Comparison of ENCODE assay signal across 10 cellular contexts in the genomic region with DNA sequence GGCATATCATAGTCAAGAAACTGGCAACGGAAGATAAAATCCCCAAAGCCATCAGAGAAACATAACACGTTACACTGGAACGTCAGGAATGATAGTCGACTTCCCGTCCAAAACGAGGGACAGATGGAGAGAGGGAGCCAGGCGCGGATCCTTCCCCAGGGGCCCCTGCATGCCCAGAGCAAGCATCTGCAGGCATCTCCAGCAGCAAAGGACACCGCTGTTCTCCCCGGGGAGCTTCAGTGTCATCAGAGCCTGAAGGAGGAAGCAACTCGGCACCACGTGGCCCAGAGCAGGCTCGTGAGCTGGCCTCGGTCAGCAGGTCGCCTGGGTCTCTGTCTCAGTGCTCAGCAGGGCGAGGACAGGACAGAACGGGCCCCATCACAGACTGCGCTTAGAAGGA. TPM values are rescaled to one million over a fixed set of nuclear protein-coding genes. Genes with fewer than 3 reads are reported as not detected.
DNase-seq lines count a peak whose midpoint lies in the region; ATAC-seq, FAIRE-seq and TF ChIP-seq lines count a peak whose summit lies in the region.
"Had no signal": no experiment of that assay in that cellular context is flagged by ENCODE, and none has a peak within 500 bp of the region (broad histone marks: within the 10 kb centered on the region; RNA-seq: fewer than 3 reads in every experiment).

No MANE protein-coding gene starts in this region.

- peaks cover 0 to 12% of the 10 kb centered on the region in 2 donors for H3K36me3 ChIP-seq in left lung

- peak; percentile 84 for DNase-seq in GM03348 (ENCODE audit: low spot score)
- peak; percentile 88 for DNase-seq in chondrocyte (ENCODE audit: low spot score)
- DNase-seq in left lung, result peak in 1 of 2 donors; percentile 51
- no peak for DNase-seq in stimulated activated naive B cell treated with anti-CD40 and anti-IgM and Interleukin-4, amounts not matched to agents 10 μg/mL and 1 μg/mL and 100 μg/mL, for 72 hours
- DNase-seq in frontal cortex (ENCODE audit: low spot score in 2 of 2), result no peak
- DNase-seq in activated CD4-positive, alpha-beta T cell treated with anti-CD3 and anti-CD28 coated beads for 4 hours, result no peak
- DNase-seq: NCI-H345 had no signal

- H3K9me3 ChIP-seq in left lung, result peaks cover 0 to 4% of the 10 kb centered on the region in 2 donors

- intact Hi-C loops in left lung (cut with DNase I), result no loop called here

- peaks cover 39% of the 10 kb centered on the region for H3K4me1 Mint-ChIP-seq in chondrocyte (ENCODE audit: low read depth)
- peaks cover 6 to 7% of the 10 kb centered on the region in 2 donors for H3K4me1 Mint-ChIP-seq in stimulated activated naive B cell treated with anti-CD40 and anti-IgM and Interleukin-4, amounts not matched to agents 10 μg/mL and 1 μg/mL and 100 μg/mL, for 72 hours

- peaks cover 16% of the 10 kb centered on the region for H3K36me3 Mint-ChIP-seq in chondrocyte (ENCODE audit: low read depth)
- peaks cover 35 to 47% of the 10 kb centered on the region in 2 donors for H3K36me3 Mint-ChIP-seq in stimulated activated naive B cell treated with anti-CD40 and anti-IgM and Interleukin-4, amounts not matched to agents 10 μg/mL and 1 μg/mL and 100 μg/mL, for 72 hours

- no peak for TF ChIP-seq CTCF in chondrocyte (IDR thresholded peaks at IDR 0.05)
- TF ChIP-seq CTCF in left lung (IDR thresholded peaks at IDR 0.05), result no peak

- peak overlapping the region; percentile 98 for H3K27ac Mint-ChIP-seq in chondrocyte (ENCODE audit: unreplicated experiment)
- no peak overlapping the region for H3K27ac Mint-ChIP-seq in stimulated activated naive B cell treated with anti-CD40 and anti-IgM and Interleukin-4, amounts not matched to agents 10 μg/mL and 1 μg/mL and 100 μg/mL, for 72 hours

- peak overlapping the region in 1 of 2 donors; percentile 56 for H3K27ac ChIP-seq in left lung
- H3K27ac ChIP-seq: parathyroid adenoma had no signal

- H3K27me3 ChIP-seq in left lung, result no peaks in the 10 kb centered on the region

- no peaks in the 10 kb centered on the region for H3K27me3 Mint-ChIP-seq in chondrocyte (ENCODE audit: low read depth)
- H3K27me3 Mint-ChIP-seq in stimulated activated naive B cell treated with anti-CD40 and anti-IgM and Interleukin-4, amounts not matched to agents 10 μg/mL and 1 μg/mL and 100 μg/mL, for 72 hours, result no peaks in the 10 kb centered on the region

- peak overlapping the region; percentile 46 for H3K4me3 Mint-ChIP-seq in chondrocyte (ENCODE audit: unreplicated experiment)
- H3K4me3 Mint-ChIP-seq in stimulated activated naive B cell treated with anti-CD40 and anti-IgM and Interleukin-4, amounts not matched to agents 10 μg/mL and 1 μg/mL and 100 μg/mL, for 72 hours, result no peak overlapping the region

- no peaks in the 10 kb centered on the region for H3K4me1 ChIP-seq in left lung
- H3K4me1 ChIP-seq: parathyroid adenoma had no signal

- peaks cover 9% of the 10 kb centered on the region for H3K9me3 Mint-ChIP-seq in chondrocyte (ENCODE audit: low read depth)
- H3K9me3 Mint-ChIP-seq in stimulated activated naive B cell treated with anti-CD40 and anti-IgM and Interleukin-4, amounts not matched to agents 10 μg/mL and 1 μg/mL and 100 μg/mL, for 72 hours, result peaks cover 3 to 4% of the 10 kb centered on the region in 2 donors

- no peak for FAIRE-seq in frontal cortex (lab: Jason Lieb, UNC)

- no peak overlapping the region for H3K4me3 ChIP-seq in left lung

- ATAC-seq in left lung (peak; percentile 23), SK-N-SH treated with all-trans-retinoic acid at 6 μM for 48 hours (no peak), GM18517 (IDR thresholded peaks at IDR 0.05; ENCODE audit: unreplicated experiment) (no peak)
- ATAC-seq in stimulated activated naive B cell treated with anti-CD40 and anti-IgM and Interleukin-4, amounts not matched to agents 10 μg/mL and 1 μg/mL and 100 μg/mL, for 72 hours (replicated peaks), result peak; percentile 52 to 53

TF ChIP-seq in SK-N-SH treated with all-trans-retinoic acid at 6 μM for 48 hours, 23 proteins besides CTCF, POLR2A, EP300 and RAD21:
- TF ChIP-seq TCF4 (CRISPR knock-in tag; IDR thresholded peaks at IDR 0.05; ENCODE audit: borderline replicate concordance) (no peak), ZFP30 (CRISPR knock-in tag; IDR thresholded peaks at IDR 0.05) (no peak), RARB (CRISPR knock-in tag; IDR thresholded peaks at IDR 0.05) (no peak), CSDC2 (CRISPR knock-in tag; IDR thresholded peaks at IDR 0.05) (no peak), ISL1 (CRISPR knock-in tag; IDR thresholded peaks at IDR 0.05) (no peak), ZNF70 (CRISPR knock-in tag; IDR thresholded peaks at IDR 0.05) (no peak), ZNF565 (CRISPR knock-in tag; conservative IDR thresholded peaks at IDR 0.05; ENCODE audit: low read depth) (no peak), ARNTL (CRISPR knock-in tag; IDR thresholded peaks at IDR 0.05; ENCODE audit: borderline replicate concordance, low read depth) (no peak), TOX (CRISPR knock-in tag; IDR thresholded peaks at IDR 0.05; ENCODE audit: borderline replicate concordance) (no peak)

RNA-seq across cellular contexts. Expression of a gene that starts 50.1 kb away (rescaled TPM):
- total RNA-seq in chondrocyte (21.6 to 25.6 TPM (median 21.7 TPM) in 3 replicates), left lung (10 to 100 TPM; 15.5 to 21.7 TPM), frontal cortex (10.2 TPM)

Comparison
In these comparisons a context has a peak if more than half of its experiments do, and no peak if none do; other contexts are left out.
1. DNase-seq: peak in GM03348 (single experiment) and chondrocyte (single experiment); none in stimulated activated naive B cell treated with anti-CD40 and anti-IgM and Interleukin-4, amounts not matched to agents 10 μg/mL and 1 μg/mL and 100 μg/mL, for 72 hours (single experiment), frontal cortex (0 of 2) and activated CD4-positive, alpha-beta T cell treated with anti-CD3 and anti-CD28 coated beads for 4 hours (0 of 2).
2. ATAC-seq: peak in left lung (single experiment) and stimulated activated naive B cell treated with anti-CD40 and anti-IgM and Interleukin-4, amounts not matched to agents 10 μg/mL and 1 μg/mL and 100 μg/mL, for 72 hours (2 of 2); none in SK-N-SH treated with all-trans-retinoic acid at 6 μM for 48 hours (single experiment) and GM18517 (single experiment).